ENCODE assay signal across 1 cellular context in genomic region chr20:53599910-53600632, GRCh38.
TF ChIP-seq lines count a peak whose summit lies in the region.

No MANE protein-coding gene starts in this region.

TF ChIP-seq in H1, 55 proteins besides CTCF, POLR2A, EP300 and RAD21:
- TF ChIP-seq RFX5 (IDR thresholded peaks at IDR 0.05; ENCODE audit: borderline replicate concordance, low read depth, low read length), result no peak
- no peak for TF ChIP-seq CBX5 (IDR thresholded peaks at IDR 0.05; ENCODE audit: low read depth, low read length)
- TF ChIP-seq E2F6 (IDR thresholded peaks at IDR 0.05), result no peak
- TF ChIP-seq NRF1 (IDR thresholded peaks at IDR 0.05; ENCODE audit: low read depth, low read length), result no peak
- TF ChIP-seq GTF2F1 (IDR thresholded peaks at IDR 0.05; ENCODE audit: borderline replicate concordance, low read depth, low read length), result no peak
- no peak for TF ChIP-seq BRCA1 (IDR thresholded peaks at IDR 0.05; ENCODE audit: low read depth, low read length)
- no peak for TF ChIP-seq BCL11A (IDR thresholded peaks at IDR 0.05; ENCODE audit: low read depth in 2 of 2, low read length in 2 of 2)
- no peak for TF ChIP-seq GABPA (IDR thresholded peaks at IDR 0.05; ENCODE audit: borderline replicate concordance, insufficient read depth, low read length)
- TF ChIP-seq SIX5 (IDR thresholded peaks at IDR 0.05; ENCODE audit: low read depth, low read length), result no peak
- TF ChIP-seq, protein P1, sequence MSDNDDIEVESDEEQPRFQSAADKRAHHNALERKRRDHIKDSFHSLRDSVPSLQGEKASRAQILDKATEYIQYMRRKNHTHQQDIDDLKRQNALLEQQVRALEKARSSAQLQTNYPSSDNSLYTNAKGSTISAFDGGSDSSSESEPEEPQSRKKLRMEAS (IDR thresholded peaks at IDR 0.05), result no peak
- TF ChIP-seq RBBP5 (IDR thresholded peaks at IDR 0.05; ENCODE audit: borderline replicate concordance, low read depth, low read length), result no peak
- TF ChIP-seq EZH2 (IDR thresholded peaks at IDR 0.05; ENCODE audit: low read depth, low read length, severe bottlenecking), result no peak
- no peak for TF ChIP-seq CBX8 (IDR thresholded peaks at IDR 0.05; ENCODE audit: borderline replicate concordance, low read depth, low read length)
- TF ChIP-seq KDM5A (IDR thresholded peaks at IDR 0.05; ENCODE audit: low read length), result no peak
- no peak for TF ChIP-seq CHD2 (IDR thresholded peaks at IDR 0.05; ENCODE audit: low read length)
- TF ChIP-seq TBP (IDR thresholded peaks at IDR 0.05; ENCODE audit: low read depth, low read length), result no peak
- TF ChIP-seq TAF1 (IDR thresholded peaks at IDR 0.05; ENCODE audit: low read depth, low read length), result no peak
- no peak for TF ChIP-seq SP2 (IDR thresholded peaks at IDR 0.05; ENCODE audit: low read length)
- no peak for TF ChIP-seq KDM4A (IDR thresholded peaks at IDR 0.05; ENCODE audit: low read depth, low read length, severe bottlenecking)
